ENCODE assay signal across 19 cellular contexts in genomic region chr12:130958557-130959140, GRCh38.
"Had no signal": no experiment of that assay in that cellular context is flagged by ENCODE, and none has a peak within 500 bp of the region (broad histone marks: within the 10 kb centered on the region; RNA-seq: fewer than 3 reads in every experiment).

No MANE protein-coding gene starts in this region.

- H3K27me3 ChIP-seq: body of pancreas, upper lobe of right lung had no signal

- H3K36me3 ChIP-seq: spleen, upper lobe of right lung had no signal

- H3K4me1 Mint-ChIP-seq: activated naive CD4-positive, alpha-beta T cell treated with anti-CD3 and anti-CD28 coated beads, Interleukin-2, amount 10 ng/mL, durations not matched to agents 7 days and 5 days had no signal

- H3K4me1 ChIP-seq: parathyroid adenoma, upper lobe of right lung had no signal

- ATAC-seq: activated T-cell treated with anti-CD3 and anti-CD28 coated beads, Interleukin-2, amount 50 U/mL, for 72 hours; body of pancreas; effector memory CD8-positive, alpha-beta T cell; left lobe of liver; naive thymus-derived CD8-positive, alpha-beta T cell; SK-N-SH treated with all-trans-retinoic acid at 6 μM for 48 hours; upper lobe of right lung had no signal

- H3K36me3 Mint-ChIP-seq: activated CD4-positive, alpha-beta memory T cell treated with anti-CD3 and anti-CD28 coated beads for 36 hours; activated naive CD4-positive, alpha-beta T cell treated with anti-CD3 and anti-CD28 coated beads, Interleukin-2, amount 10 ng/mL, durations not matched to agents 7 days and 5 days; naive thymus-derived CD8-positive, alpha-beta T cell had no signal

- DNase-seq: activated CD4-positive, alpha-beta memory T cell treated with anti-CD3 and anti-CD28 coated beads for 36 hours; activated CD4-positive, alpha-beta T cell treated with anti-CD3 and anti-CD28 coated beads for 48 hours; activated effector memory CD4-positive, alpha-beta T cell treated with Interleukin-2 at 50 U/mL for 16 hours; activated naive CD4-positive, alpha-beta T cell treated with anti-CD3 and anti-CD28 coated beads, Interleukin-2, amount 10 ng/mL, durations not matched to agents 7 days and 5 days; activated T-cell treated with anti-CD3 and anti-CD28 coated beads, Interleukin-2, amount 50 U/mL, for 72 hours; amygdala; body of pancreas; central memory CD4-positive, alpha-beta T cell; dermis blood vessel endothelial cell; effector memory CD8-positive, alpha-beta T cell; kidney; naive thymus-derived CD8-positive, alpha-beta T cell; spleen; stimulated activated CD4-positive, alpha-beta T cell treated with anti-CD3 and anti-CD28 coated beads, Interleukin-4, amount 100 ng/mL, for 1 hour; stimulated activated naive CD4-positive, alpha-beta T cell treated with Interleukin-2 at 50 U/mL for 16 hours; upper lobe of right lung had no signal

- H3K4me3 Mint-ChIP-seq: activated CD4-positive, alpha-beta memory T cell treated with anti-CD3 and anti-CD28 coated beads for 36 hours; activated naive CD4-positive, alpha-beta T cell treated with anti-CD3 and anti-CD28 coated beads, Interleukin-2, amount 10 ng/mL, durations not matched to agents 7 days and 5 days; activated T-cell treated with anti-CD3 and anti-CD28 coated beads, Interleukin-2, amount 50 U/mL, for 72 hours; effector memory CD8-positive, alpha-beta T cell; naive thymus-derived CD8-positive, alpha-beta T cell had no signal

- H3K9ac ChIP-seq: parathyroid adenoma had no signal

- H3K27ac Mint-ChIP-seq: activated CD4-positive, alpha-beta memory T cell treated with anti-CD3 and anti-CD28 coated beads for 36 hours; activated naive CD4-positive, alpha-beta T cell treated with anti-CD3 and anti-CD28 coated beads, Interleukin-2, amount 10 ng/mL, durations not matched to agents 7 days and 5 days; activated T-cell treated with anti-CD3 and anti-CD28 coated beads, Interleukin-2, amount 50 U/mL, for 72 hours; effector memory CD8-positive, alpha-beta T cell; naive thymus-derived CD8-positive, alpha-beta T cell had no signal

- H2AFZ ChIP-seq: parathyroid adenoma had no signal

- H3K4me3 ChIP-seq: body of pancreas, spleen, upper lobe of right lung had no signal

- H3K27ac ChIP-seq: body of pancreas, parathyroid adenoma, spleen, upper lobe of right lung had no signal

- H3K9me3 Mint-ChIP-seq: activated CD4-positive, alpha-beta memory T cell treated with anti-CD3 and anti-CD28 coated beads for 36 hours; activated naive CD4-positive, alpha-beta T cell treated with anti-CD3 and anti-CD28 coated beads, Interleukin-2, amount 10 ng/mL, durations not matched to agents 7 days and 5 days; activated T-cell treated with anti-CD3 and anti-CD28 coated beads, Interleukin-2, amount 50 U/mL, for 72 hours; effector memory CD8-positive, alpha-beta T cell; naive thymus-derived CD8-positive, alpha-beta T cell had no signal

- H3K79me2 ChIP-seq: parathyroid adenoma had no signal

- H3K9me3 ChIP-seq: body of pancreas, spleen, upper lobe of right lung had no signal
